ENCODE assay signal across 26 cellular contexts in genomic region chr11:27914080-27914479, GRCh38.
DNase-seq lines count a peak whose midpoint lies in the region; ATAC-seq and TF ChIP-seq lines count a peak whose summit lies in the region.
"Had no signal": no experiment of that assay in that cellular context is flagged by ENCODE, and none has a peak within 500 bp of the region (broad histone marks: within the 10 kb centered on the region; RNA-seq: fewer than 3 reads in every experiment).

No MANE protein-coding gene starts in this region.

- no peak for TF ChIP-seq CTCF in astrocyte of the spinal cord (IDR thresholded peaks at IDR 0.05; ENCODE audit: low read depth, low read length)
- no peak for TF ChIP-seq CTCF in osteoblast (IDR thresholded peaks at IDR 0.05; ENCODE audit: extremely low read depth, low read depth, low read length)
- no peak for TF ChIP-seq CTCF in psoas muscle (IDR thresholded peaks at IDR 0.05)

- no peak overlapping the region for H2AFZ ChIP-seq in osteoblast (ENCODE audit: low read length)

- no peaks in the 10 kb centered on the region for H4K20me1 ChIP-seq in osteoblast (ENCODE audit: insufficient read depth, low read length)

- DNase-seq in ELR (ENCODE audit: low read depth): peak; percentile 78
- peak; percentile 35 for DNase-seq in LHCN-M2 (ENCODE audit: low read depth)
- peak; percentile 39 for DNase-seq in astrocyte of the spinal cord (ENCODE audit: low read depth, low spot score)
- no peak for DNase-seq in osteoblast (ENCODE audit: insufficient read length, low spot score, missing footprints)
- DNase-seq in psoas muscle: no peak
- DNase-seq in T-helper 2 cell: no peak
- DNase-seq in activated naive CD4-positive, alpha-beta T cell treated with anti-CD3 and anti-CD28 coated beads, Interleukin-2, amount 50 U/mL, for 16 hours: no peak
- DNase-seq: activated CD4-positive, alpha-beta T cell treated with anti-CD3 and anti-CD28 coated beads, Interleukin-2, amount 10 ng/mL, durations not matched to agents 24 days and 14 days; activated gamma-delta T cell; activated T-cell treated with anti-CD3 and anti-CD28 coated beads, Interleukin-2, amount 50 U/mL, for 1 hour; C1 segment of cervical spinal cord; Caco-2; kidney glomerular epithelial cell; MM.1S; mucosa of descending colon; NCI-H1417; NCI-H446; NCI-H82; ovary; retina; stimulated activated CD4-positive, alpha-beta T cell treated with anti-CD3 and anti-CD28 coated beads, Interleukin-2, amount 100 ng/mL, for 24 hours; stomach; T-helper 9 cell; thyroid gland had no signal

- H3K4me2 ChIP-seq in osteoblast (ENCODE audit: insufficient read depth, low read length): peak overlapping the region; percentile 5

- no peaks in the 10 kb centered on the region for H3K79me2 ChIP-seq in osteoblast (ENCODE audit: insufficient read depth, low read length)

- H3K4me3 ChIP-seq in astrocyte of the spinal cord (ENCODE audit: low read depth, low read length) (no peak overlapping the region), osteoblast (ENCODE audit: insufficient read depth, low read length) (no peak overlapping the region), psoas muscle (no peak overlapping the region)
- H3K4me3 ChIP-seq: lung, mucosa of descending colon, ovary, stomach, thyroid gland had no signal

- ATAC-seq in psoas muscle: no peak
- ATAC-seq: mucosa of descending colon; natural killer cell treated with Interleukin-12 subunit alpha and Interleukin-12 subunit beta and Interleukin-15 and Interleukin-18, amount 100 ng/mL, for 72 hours had no signal

- H3K36me3 ChIP-seq in osteoblast (ENCODE audit: insufficient read depth, low read length): no peaks in the 10 kb centered on the region
- no peaks in the 10 kb centered on the region for H3K36me3 ChIP-seq in psoas muscle (ENCODE audit: insufficient read depth in 1 of 2, low read depth in 1 of 2)
- H3K36me3 ChIP-seq: ovary, stomach, thyroid gland had no signal

- H3K4me1 ChIP-seq in osteoblast (ENCODE audit: insufficient read depth, low read length): peaks cover 25% of the 10 kb centered on the region
- H3K4me1 ChIP-seq in psoas muscle: no peaks in the 10 kb centered on the region
- H3K4me1 ChIP-seq: Caco-2, stomach, thyroid gland had no signal

- H3K9me3 ChIP-seq in osteoblast (ENCODE audit: low read depth, low read length): no peaks in the 10 kb centered on the region
- H3K9me3 ChIP-seq in psoas muscle: no peaks in the 10 kb centered on the region
- H3K9me3 ChIP-seq: Caco-2, mucosa of descending colon, ovary, stomach, thyroid gland had no signal

- in situ Hi-C loops in astrocyte of the spinal cord (cut with HindIII; ENCODE audit: low sequenced_read_pairs): no loop called here

- intact Hi-C loops in psoas muscle (cut with DNase I): no loop called here

- H3K27me3 ChIP-seq in osteoblast (ENCODE audit: insufficient read depth, low read length): no peaks in the 10 kb centered on the region
- no peaks in the 10 kb centered on the region for H3K27me3 ChIP-seq in psoas muscle (ENCODE audit: insufficient read depth in 3 of 3, low read length in 2 of 3)
- H3K27me3 ChIP-seq: ovary, stomach, thyroid gland had no signal

- H3K27ac ChIP-seq in osteoblast (ENCODE audit: low read depth, low read length) (peak overlapping the region; percentile 8), psoas muscle (no peak overlapping the region)
- H3K27ac ChIP-seq: ovary, stomach, thyroid gland had no signal

Comparison
In these comparisons a context has a peak if more than half of its experiments do, and no peak if none do; other contexts are left out.
1. DNase-seq: peak in ELR (single experiment), LHCN-M2 (single experiment) and astrocyte of the spinal cord (single experiment); none in osteoblast (single experiment), psoas muscle (0 of 2), T-helper 2 cell (0 of 5) and activated naive CD4-positive, alpha-beta T cell treated with anti-CD3 and anti-CD28 coated beads, Interleukin-2, amount 50 U/mL, for 16 hours (single experiment).